37 cellular contexts compared by ENCODE assay signal in genomic region chr21:42081931-42082381, GRCh38. TPM values are rescaled to one million over a fixed set of nuclear protein-coding genes. Genes with fewer than 3 reads are reported as not detected.
DNase-seq lines count a peak whose midpoint lies in the region; ATAC-seq and TF ChIP-seq lines count a peak whose summit lies in the region.
"Had no signal": no experiment of that assay in that cellular context is flagged by ENCODE, and none has a peak within 500 bp of the region (broad histone marks: within the 10 kb centered on the region; RNA-seq: fewer than 3 reads in every experiment).

No MANE protein-coding gene starts in this region.

- H3K27ac Mint-ChIP-seq in dendritic cell treated with granulocyte-macrophage colony-stimulating factor and Interleukin-4, amounts not matched to agents 40 ng/mL and 50 ng/mL, for 4 days: peak overlapping the region; percentile 21
- H3K27ac Mint-ChIP-seq in stimulated activated naive B cell treated with anti-CD40 and anti-IgM and Interleukin-4, amounts not matched to agents 10 μg/mL and 1 μg/mL and 100 μg/mL, for 72 hours: no peak overlapping the region
- H3K27ac Mint-ChIP-seq: activated B cell treated with CpG ODN at 0.5 μM for 24 hours; activated CD4-positive, alpha-beta T cell treated with anti-CD3 and anti-CD28 coated beads, Interleukin-2, amount 10 ng/mL, durations not matched to agents 7 days and 5 days; activated naive CD4-positive, alpha-beta T cell treated with anti-CD3 and anti-CD28 coated beads, Interleukin-2, amount 50 U/mL, for 72 hours; endodermal cell; stimulated activated naive CD8-positive, alpha-beta T cell treated with anti-CD3 and anti-CD28 coated beads, Interleukin-15, Interleukin-2, amounts not matched to agents 100 ng/mL and 50 ng/mL, for 24 hours had no signal

- intact Hi-C loops in dendritic cell treated with granulocyte-macrophage colony-stimulating factor and Interleukin-4, amounts not matched to agents 40 ng/mL and 50 ng/mL, for 4 days (cut with micrococcal nuclease): loop anchor here (5.0 kb wide), 1 partner anchor 70 kb away; the partner anchor contains the start of gene ZBTB21

- H2AFZ ChIP-seq in osteoblast (ENCODE audit: low read length): no peak overlapping the region

- TF ChIP-seq CTCF in VCaP (conservative IDR thresholded peaks at IDR 0.05) (no peak), osteoblast (IDR thresholded peaks at IDR 0.05; ENCODE audit: extremely low read depth, low read depth, low read length) (no peak)

- no peak overlapping the region for H3K4me3 ChIP-seq in osteoblast (ENCODE audit: insufficient read depth, low read length)
- H3K4me3 ChIP-seq: ascending aorta, esophagus muscularis mucosa, heart right ventricle, testis had no signal

- H3K36me3 Mint-ChIP-seq in dendritic cell treated with granulocyte-macrophage colony-stimulating factor and Interleukin-4, amounts not matched to agents 40 ng/mL and 50 ng/mL, for 4 days (ENCODE audit: low read depth): no peaks in the 10 kb centered on the region
- H3K36me3 Mint-ChIP-seq in stimulated activated naive B cell treated with anti-CD40 and anti-IgM and Interleukin-4, amounts not matched to agents 10 μg/mL and 1 μg/mL and 100 μg/mL, for 72 hours: no peaks in the 10 kb centered on the region
- H3K36me3 Mint-ChIP-seq: activated naive CD4-positive, alpha-beta T cell treated with anti-CD3 and anti-CD28 coated beads, Interleukin-2, amount 50 U/mL, for 72 hours; CD4-positive, alpha-beta memory T cell; naive thymus-derived CD8-positive, alpha-beta T cell had no signal

- H3K4me3 Mint-ChIP-seq in dendritic cell treated with granulocyte-macrophage colony-stimulating factor and Interleukin-4, amounts not matched to agents 40 ng/mL and 50 ng/mL, for 4 days: no peak overlapping the region
- no peak overlapping the region for H3K4me3 Mint-ChIP-seq in stimulated activated naive B cell treated with anti-CD40 and anti-IgM and Interleukin-4, amounts not matched to agents 10 μg/mL and 1 μg/mL and 100 μg/mL, for 72 hours
- H3K4me3 Mint-ChIP-seq: activated B cell treated with CpG ODN at 0.5 μM for 24 hours; activated CD4-positive, alpha-beta T cell treated with anti-CD3 and anti-CD28 coated beads, Interleukin-2, amount 10 ng/mL, durations not matched to agents 7 days and 5 days; endodermal cell; naive thymus-derived CD8-positive, alpha-beta T cell; stimulated activated naive CD8-positive, alpha-beta T cell treated with anti-CD3 and anti-CD28 coated beads, Interleukin-15, Interleukin-2, amounts not matched to agents 100 ng/mL and 50 ng/mL, for 24 hours had no signal

- no peaks in the 10 kb centered on the region for H3K36me3 ChIP-seq in osteoblast (ENCODE audit: insufficient read depth, low read length)
- H3K36me3 ChIP-seq: ascending aorta, esophagus muscularis mucosa, heart right ventricle had no signal

- H3K9me3 Mint-ChIP-seq in dendritic cell treated with granulocyte-macrophage colony-stimulating factor and Interleukin-4, amounts not matched to agents 40 ng/mL and 50 ng/mL, for 4 days: no peaks in the 10 kb centered on the region
- H3K9me3 Mint-ChIP-seq in stimulated activated naive B cell treated with anti-CD40 and anti-IgM and Interleukin-4, amounts not matched to agents 10 μg/mL and 1 μg/mL and 100 μg/mL, for 72 hours: no peaks in the 10 kb centered on the region
- H3K9me3 Mint-ChIP-seq: activated B cell treated with CpG ODN at 0.5 μM for 24 hours; activated CD4-positive, alpha-beta T cell treated with anti-CD3 and anti-CD28 coated beads, Interleukin-2, amount 10 ng/mL, durations not matched to agents 7 days and 5 days; activated naive CD4-positive, alpha-beta T cell treated with anti-CD3 and anti-CD28 coated beads, Interleukin-2, amount 50 U/mL, for 72 hours; CD4-positive, alpha-beta memory T cell; endodermal cell; naive thymus-derived CD8-positive, alpha-beta T cell; stimulated activated naive CD8-positive, alpha-beta T cell treated with anti-CD3 and anti-CD28 coated beads, Interleukin-15, Interleukin-2, amounts not matched to agents 100 ng/mL and 50 ng/mL, for 24 hours had no signal

- DNase-seq in Daoy (ENCODE audit: low read depth) (peak; percentile 88), osteoblast (ENCODE audit: insufficient read length, low spot score, missing footprints) (peak; percentile 89), T-helper 2 cell (no peak), SW 1271 (lab: John Stamatoyannopoulos, UW) (no peak)
- no peak for DNase-seq in stimulated activated naive B cell treated with anti-CD40 and anti-IgM and Interleukin-4, amounts not matched to agents 10 μg/mL and 1 μg/mL and 100 μg/mL, for 72 hours
- DNase-seq: activated B cell treated with CpG ODN at 0.5 μM for 24 hours; activated CD4-positive, alpha-beta T cell treated with anti-CD3 and anti-CD28 coated beads, Interleukin-2, amount 10 ng/mL, durations not matched to agents 7 days and 5 days; activated effector memory CD4-positive, alpha-beta T cell treated with Interleukin-2 at 50 U/mL for 16 hours; CD4-positive, alpha-beta memory T cell; central memory CD4-positive, alpha-beta T cell; EL; endodermal cell; foreskin melanocyte; heart right ventricle; KBM-7; naive thymus-derived CD8-positive, alpha-beta T cell; NCI-H1417; NCI-H2029; NCI-H2227 treated with DMSO at 0.1 percent for 48 hours; NK-92 treated with Interleukin-12 subunit alpha and Interleukin-12 subunit beta, amount 100 ng/mL, for 24 hours; Right ventricle myocardium superior; T-helper 9 cell; testis had no signal

- peaks cover 16% of the 10 kb centered on the region for H3K27me3 ChIP-seq in osteoblast (ENCODE audit: insufficient read depth, low read length)
- H3K27me3 ChIP-seq: ascending aorta, testis had no signal

- no peaks in the 10 kb centered on the region for H4K20me1 ChIP-seq in osteoblast (ENCODE audit: insufficient read depth, low read length)

- ATAC-seq in esophagus mucosa: no peak
- ATAC-seq in stimulated activated naive B cell treated with anti-CD40 and anti-IgM and Interleukin-4, amounts not matched to agents 10 μg/mL and 1 μg/mL and 100 μg/mL, for 72 hours (replicated peaks): no peak
- ATAC-seq: activated naive CD4-positive, alpha-beta T cell treated with anti-CD3 and anti-CD28 coated beads, Interleukin-2, amount 50 U/mL, for 72 hours; naive thymus-derived CD8-positive, alpha-beta T cell; Panc1 had no signal

- H3K79me2 ChIP-seq in osteoblast (ENCODE audit: insufficient read depth, low read length): no peaks in the 10 kb centered on the region

- H3K27ac ChIP-seq in VCaP (peak overlapping the region; percentile 41; the same call in 1 of the 2 replicates), osteoblast (ENCODE audit: low read depth, low read length) (no peak overlapping the region)
- H3K27ac ChIP-seq: esophagus muscularis mucosa, heart right ventricle, testis had no signal

- H3K4me1 ChIP-seq in osteoblast (ENCODE audit: insufficient read depth, low read length): peaks cover 8% of the 10 kb centered on the region
- H3K4me1 ChIP-seq: esophagus muscularis mucosa, testis had no signal

- H3K4me1 Mint-ChIP-seq in dendritic cell treated with granulocyte-macrophage colony-stimulating factor and Interleukin-4, amounts not matched to agents 40 ng/mL and 50 ng/mL, for 4 days (ENCODE audit: low read depth): peaks cover 51% of the 10 kb centered on the region
- peaks cover 16 to 31% of the 10 kb centered on the region in 2 donors for H3K4me1 Mint-ChIP-seq in stimulated activated naive B cell treated with anti-CD40 and anti-IgM and Interleukin-4, amounts not matched to agents 10 μg/mL and 1 μg/mL and 100 μg/mL, for 72 hours
- H3K4me1 Mint-ChIP-seq: CD4-positive, alpha-beta memory T cell had no signal

- H3K9me3 ChIP-seq in osteoblast (ENCODE audit: low read depth, low read length): no peaks in the 10 kb centered on the region
- H3K9me3 ChIP-seq: ascending aorta, esophagus muscularis mucosa, heart right ventricle, testis had no signal

- H3K27me3 Mint-ChIP-seq in dendritic cell treated with granulocyte-macrophage colony-stimulating factor and Interleukin-4, amounts not matched to agents 40 ng/mL and 50 ng/mL, for 4 days: peaks cover 11% of the 10 kb centered on the region
- H3K27me3 Mint-ChIP-seq in stimulated activated naive B cell treated with anti-CD40 and anti-IgM and Interleukin-4, amounts not matched to agents 10 μg/mL and 1 μg/mL and 100 μg/mL, for 72 hours: no peaks in the 10 kb centered on the region
- H3K27me3 Mint-ChIP-seq: activated B cell treated with CpG ODN at 0.5 μM for 24 hours; CD4-positive, alpha-beta memory T cell; naive thymus-derived CD8-positive, alpha-beta T cell; stimulated activated naive CD8-positive, alpha-beta T cell treated with anti-CD3 and anti-CD28 coated beads, Interleukin-15, Interleukin-2, amounts not matched to agents 100 ng/mL and 50 ng/mL, for 24 hours had no signal

- H3K4me2 ChIP-seq in osteoblast (ENCODE audit: insufficient read depth, low read length): no peak overlapping the region

RNA-seq across cellular contexts. Expression of gene UMODL1, which starts 10.8 kb away (rescaled TPM):
- total RNA-seq in Daoy (2014; rRNA removed; shearing (Covaris generic)): 0.24 and 0.80 TPM in 2 replicates
- total RNA-seq in osteoblast (under 0.01 TPM in 1 of 2 replicates, not detected in the other), esophagus mucosa (0.08 TPM)
- total RNA-seq: A673; activated CD8-positive, alpha-beta memory T cell treated with anti-CD3 and anti-CD28 coated beads for 36 hours; ascending aorta; H1; kidney epithelial cell; omental fat pad; skeletal muscle tissue had no signal

Comparison
In these comparisons a context has a peak if more than half of its experiments do, and no peak if none do; other contexts are left out.
1. DNase-seq: peak in Daoy (single experiment) and osteoblast (single experiment); none in T-helper 2 cell (0 of 5), stimulated activated naive B cell treated with anti-CD40 and anti-IgM and Interleukin-4, amounts not matched to agents 10 μg/mL and 1 μg/mL and 100 μg/mL, for 72 hours (single experiment) and SW 1271 (0 of 2).